ENCODE assay signal across 25 cellular contexts in genomic region chr19:6359517-6359916, GRCh38. TPM values are rescaled to one million over a fixed set of nuclear protein-coding genes. Genes with fewer than 3 reads are reported as not detected.
DNase-seq lines count a peak whose midpoint lies in the region; ATAC-seq, FAIRE-seq and TF ChIP-seq lines count a peak whose summit lies in the region.
"Had no signal": no experiment of that assay in that cellular context is flagged by ENCODE, and none has a peak within 500 bp of the region (broad histone marks: within the 10 kb centered on the region; RNA-seq: fewer than 3 reads in every experiment).

No MANE protein-coding gene starts in this region.

- H2AFZ ChIP-seq in HepG2 (ENCODE audit: low read length), result no peak overlapping the region

- no peaks in the 10 kb centered on the region; a peak in 1 of 5 replicates for H3K27me3 ChIP-seq in HepG2 (ENCODE audit: control insufficient read depth in 1 of 2, insufficient read depth in 2 of 2, low read length in 2 of 2)
- H3K27me3 ChIP-seq: BE2C had no signal

- no peaks in the 10 kb centered on the region for H3K27me3 Mint-ChIP-seq in activated naive CD8-positive, alpha-beta T cell
- H3K27me3 Mint-ChIP-seq in activated naive CD8-positive, alpha-beta T cell treated with anti-CD3 and anti-CD28 coated beads for 36 hours, result no peaks in the 10 kb centered on the region
- no peaks in the 10 kb centered on the region for H3K27me3 Mint-ChIP-seq in activated T-helper 17 cell treated with anti-CD3 and anti-CD28 coated beads, Interleukin-2, amount 50 U/mL, for 72 hours

- POLR2A ChIA-PET in HepG2 (lab: Yijun Ruan, JAX), result interaction anchor here (2.2 to 5.0 kb wide), 2 partner anchors 12 to 66 kb away, joined by 13 to 80 read pairs; partner anchors contain the start of genes ALKBH7 and KHSRP

- no peak for TF ChIP-seq EP300 in HepG2 (IDR thresholded peaks at IDR 0.05; ENCODE audit: low read depth in 2 of 2, low read length in 2 of 2)
- TF ChIP-seq EP300 in HepG2 (CRISPR knock-in tag; IDR thresholded peaks at IDR 0.05; ENCODE audit: borderline replicate concordance), result no peak

- H3K4me1 Mint-ChIP-seq in activated naive CD8-positive, alpha-beta T cell (ENCODE audit: low read depth), result peaks cover 14% of the 10 kb centered on the region
- H3K4me1 Mint-ChIP-seq in activated naive CD8-positive, alpha-beta T cell treated with anti-CD3 and anti-CD28 coated beads for 36 hours, result peaks cover 9% of the 10 kb centered on the region
- peaks cover 6% of the 10 kb centered on the region for H3K4me1 Mint-ChIP-seq in activated T-helper 17 cell treated with anti-CD3 and anti-CD28 coated beads, Interleukin-2, amount 50 U/mL, for 72 hours

- no peak overlapping the region for H3K27ac ChIP-seq in HepG2 (ENCODE audit: extremely low read length, insufficient read depth, low read length)
- H3K27ac ChIP-seq: A549 had no signal

- no peaks in the 10 kb centered on the region for H3K9me3 ChIP-seq in HepG2 (ENCODE audit: low read length)
- H3K9me3 ChIP-seq: A549, BE2C had no signal

- no peaks in the 10 kb centered on the region for H3K9me3 Mint-ChIP-seq in activated naive CD8-positive, alpha-beta T cell (ENCODE audit: low read depth)
- H3K9me3 Mint-ChIP-seq in activated naive CD8-positive, alpha-beta T cell treated with anti-CD3 and anti-CD28 coated beads for 36 hours, result no peaks in the 10 kb centered on the region
- H3K9me3 Mint-ChIP-seq in activated T-helper 17 cell treated with anti-CD3 and anti-CD28 coated beads, Interleukin-2, amount 50 U/mL, for 72 hours, result no peaks in the 10 kb centered on the region

- H3K4me2 ChIP-seq in HepG2 (ENCODE audit: low read depth, low read length), result no peak overlapping the region
- H3K4me2 ChIP-seq: A549 had no signal

- TF ChIP-seq POLR2A in HepG2 (IDR thresholded peaks at IDR 0.05; ENCODE audit: insufficient read depth in 1 of 2, low read depth in 2 of 2, low read length in 2 of 2), result no peak

- H3K79me2 ChIP-seq in HepG2 (ENCODE audit: insufficient read depth, low read length), result peaks cover 5% of the 10 kb centered on the region

- no peak for DNase-seq in activated naive CD8-positive, alpha-beta T cell treated with anti-CD3 and anti-CD28 coated beads for 36 hours
- DNase-seq in HepG2 (ENCODE audit: low spot score), result no peak
- DNase-seq in DMS 273 (lab: John Stamatoyannopoulos, UW; ENCODE audit: unreplicated experiment), result no peak
- DNase-seq: BE2C, DMS 273 treated with DMSO at 0.1 percent for 48 hours, Kasumi-1, NCI-H1694, NCI-H2081, NCI-H2171, NCI-H524 treated with DMSO at 0.1 percent for 48 hours, NCI-H82 had no signal

- 91% methylated on average over 3 of the region's 3 CpGs for WGBS in HepG2 (ENCODE audit: low lambda C conversion rate)

- CTCF ChIA-PET in HepG2 (lab: Yijun Ruan, JAX; ENCODE audit: low intra/inter-chr PET ratio, low total read pairs), result no interaction called here

- no peak for TF ChIP-seq CTCF in HepG2 (CRISPR knock-in tag; IDR thresholded peaks at IDR 0.05)

- no peak overlapping the region for H3K27ac Mint-ChIP-seq in activated naive CD8-positive, alpha-beta T cell
- no peak overlapping the region for H3K27ac Mint-ChIP-seq in activated naive CD8-positive, alpha-beta T cell treated with anti-CD3 and anti-CD28 coated beads for 36 hours
- no peak overlapping the region for H3K27ac Mint-ChIP-seq in activated T-helper 17 cell treated with anti-CD3 and anti-CD28 coated beads, Interleukin-2, amount 50 U/mL, for 72 hours

- H3K36me3 ChIP-seq in HepG2 (replicated peaks in 1 of 2; ENCODE audit: control insufficient read depth in 1 of 2, insufficient read depth in 2 of 2, low read length in 2 of 2), result peaks cover 0 to 3% of the 10 kb centered on the region in 2 experiments; a peak in 1 of 5 replicates

- H4K20me1 ChIP-seq in HepG2 (ENCODE audit: insufficient read depth, low read length), result no peaks in the 10 kb centered on the region

- no peaks in the 10 kb centered on the region for H3K36me3 Mint-ChIP-seq in activated naive CD8-positive, alpha-beta T cell
- H3K36me3 Mint-ChIP-seq in activated naive CD8-positive, alpha-beta T cell treated with anti-CD3 and anti-CD28 coated beads for 36 hours, result peaks cover 18% of the 10 kb centered on the region
- peaks cover 30% of the 10 kb centered on the region for H3K36me3 Mint-ChIP-seq in activated T-helper 17 cell treated with anti-CD3 and anti-CD28 coated beads, Interleukin-2, amount 50 U/mL, for 72 hours (ENCODE audit: low read depth)

- no peak for ATAC-seq in activated T-helper 17 cell treated with anti-CD3 and anti-CD28 coated beads, Interleukin-2, amount 50 U/mL, for 72 hours (replicated peaks)
- ATAC-seq in HepG2 (no peak), HG03108 (IDR thresholded peaks at IDR 0.05; ENCODE audit: unreplicated experiment) (no peak), GM19452 (IDR thresholded peaks at IDR 0.05; ENCODE audit: unreplicated experiment) (no peak)
- ATAC-seq: A549, HCT116, Right ventricle myocardium inferior had no signal

- intact Hi-C loops in HepG2 (cut with micrococcal nuclease; ENCODE audit: unreplicated experiment), result no loop called here

- in situ Hi-C loops in HepG2 (cut with HindIII; ENCODE audit: extremely low pct_ligation_motif_present, low pct_unique_long_range_greater_than_20kb), result no loop called here

- H3K4me3 Mint-ChIP-seq in activated naive CD8-positive, alpha-beta T cell, result peak overlapping the region; percentile 35
- H3K4me3 Mint-ChIP-seq in activated naive CD8-positive, alpha-beta T cell treated with anti-CD3 and anti-CD28 coated beads for 36 hours, result no peak overlapping the region
- peak overlapping the region; percentile 25 for H3K4me3 Mint-ChIP-seq in activated T-helper 17 cell treated with anti-CD3 and anti-CD28 coated beads, Interleukin-2, amount 50 U/mL, for 72 hours

- peaks cover 27% of the 10 kb centered on the region for H3K4me1 ChIP-seq in HepG2 (ENCODE audit: insufficient read depth, low read length)
- H3K4me1 ChIP-seq: BE2C had no signal

- BruUV-seq in HepG2 (replicated peaks; lab: Mats Ljungman, UMichigan), result no TSS peak

- H3K9ac ChIP-seq in HepG2 (ENCODE audit: insufficient read depth, low read depth, low read length), result no peak overlapping the region

- H3K4me3 ChIP-seq in HepG2 (replicated peaks in 1 of 3; ENCODE audit: insufficient read depth in 1 of 3, low read depth in 2 of 3, low read length in 3 of 3), result no peak overlapping the region
- H3K4me3 ChIP-seq: A549 had no signal

- TF ChIP-seq RAD21 in HepG2 (CRISPR knock-in tag; IDR thresholded peaks at IDR 0.05), result no peak

- no peak for FAIRE-seq in HepG2 (lab: Jason Lieb, UNC)
- FAIRE-seq: A549, GM12891, H1, RCC 7860 had no signal

RNA-seq across cellular contexts. Expression of gene CLPP, which starts 1.8 kb away (rescaled TPM):
- total RNA-seq in activated naive CD8-positive, alpha-beta T cell treated with anti-CD3 and anti-CD28 coated beads for 36 hours, result 100 to 1,000 TPM; 194 to 196 TPM
- total RNA-seq in activated T-helper 17 cell treated with anti-CD3 and anti-CD28 coated beads, Interleukin-2, amount 50 U/mL, for 72 hours, result 100 to 1,000 TPM; 153 to 217 TPM
- total RNA-seq in HepG2 (2016; rRNA removed; fragmentation: Illumina TruSeq; extraction: Trizol), result 45.3 and 46.6 TPM in 2 replicates
- total RNA-seq in HepG2 (2016; cell fraction: cytosol; rRNA removed; fragmentation: Illumina TruSeq; extraction: Trizol; ENCODE audit: low read depth), result 152 and 166 TPM in 2 replicates
- total RNA-seq in HepG2 (2016; cell fraction: insoluble cytoplasmic fraction; rRNA removed; fragmentation: Illumina TruSeq; extraction: Trizol), result 32.9 and 56.9 TPM in 2 replicates
- 107 and 109 TPM in 2 replicates for total RNA-seq in HepG2 (2016; cell fraction: membrane; rRNA removed; fragmentation: Illumina TruSeq; extraction: Trizol)
- 20.2 and 28.2 TPM in 2 replicates for total RNA-seq in HepG2 (2016; cell fraction: nucleus; rRNA removed; fragmentation: Illumina TruSeq; extraction: Trizol)
- polyA plus RNA-seq in HepG2 (2011; rRNA removed), result 68.4 and 72.3 TPM in 2 replicates
- 91.9 and 175 TPM in 2 replicates for polyA plus RNA-seq in HepG2 (2011; cell fraction: cytosol; rRNA removed)
- 80.6 and 81.0 TPM in 2 replicates for polyA plus RNA-seq in HepG2 (2011; cell fraction: nucleus; rRNA removed)
- 42.1 and 53.9 TPM in 2 replicates for polyA plus RNA-seq in HepG2 (2012)
- 192 and 215 TPM in 2 replicates for polyA plus RNA-seq in HepG2 (2016; cell fraction: cytosol; fragmentation: Illumina TruSeq; extraction: Trizol; ENCODE audit: low read depth)
- 50.0 and 71.7 TPM in 2 replicates for polyA plus RNA-seq in HepG2 (2016; cell fraction: insoluble cytoplasmic fraction; fragmentation: Illumina TruSeq; extraction: Trizol; ENCODE audit: low read depth)
- polyA plus RNA-seq in HepG2 (2016; cell fraction: membrane; fragmentation: Illumina TruSeq; extraction: Trizol; ENCODE audit: low read depth), result 128 TPM in 2 replicates
- 47.5 and 49.3 TPM in 2 replicates for polyA plus RNA-seq in HepG2 (2016; cell fraction: nucleus; fragmentation: Illumina TruSeq; extraction: Trizol; ENCODE audit: insufficient read depth, low read depth)
- 74.2 and 90.7 TPM in 2 replicates for polyA minus RNA-seq in HepG2 (2011; rRNA and poly(A)+ RNA removed; ENCODE audit: low replicate concordance)
- 19.5 and 26.8 TPM in 2 replicates for polyA minus RNA-seq in HepG2 (2011; cell fraction: cytosol; rRNA and poly(A)+ RNA removed)
- polyA minus RNA-seq in HepG2 (2011; cell fraction: nucleus; rRNA and poly(A)+ RNA removed), result 6.1 and 7.1 TPM in 2 replicates

RNA-seq across cellular contexts. Expression of gene ALKBH7, which starts 13.1 kb away (rescaled TPM):
- total RNA-seq in activated naive CD8-positive, alpha-beta T cell treated with anti-CD3 and anti-CD28 coated beads for 36 hours, result 10 to 100 TPM; 26.7 to 29.6 TPM
- total RNA-seq in activated T-helper 17 cell treated with anti-CD3 and anti-CD28 coated beads, Interleukin-2, amount 50 U/mL, for 72 hours, result 10 to 100 TPM; 41.1 to 69.7 TPM
- total RNA-seq in HepG2 (2016; rRNA removed; fragmentation: Illumina TruSeq; extraction: Trizol), result 45.9 and 48.3 TPM in 2 replicates
- total RNA-seq in HepG2 (2016; cell fraction: cytosol; rRNA removed; fragmentation: Illumina TruSeq; extraction: Trizol; ENCODE audit: low read depth), result 30.9 and 31.3 TPM in 2 replicates
- 51.6 and 55.7 TPM in 2 replicates for total RNA-seq in HepG2 (2016; cell fraction: insoluble cytoplasmic fraction; rRNA removed; fragmentation: Illumina TruSeq; extraction: Trizol)
- 41.9 and 45.4 TPM in 2 replicates for total RNA-seq in HepG2 (2016; cell fraction: membrane; rRNA removed; fragmentation: Illumina TruSeq; extraction: Trizol)
- 18.3 and 18.4 TPM in 2 replicates for total RNA-seq in HepG2 (2016; cell fraction: nucleus; rRNA removed; fragmentation: Illumina TruSeq; extraction: Trizol)
- polyA plus RNA-seq in HepG2 (2011; rRNA removed), result 29.6 and 36.8 TPM in 2 replicates
- 29.3 and 56.9 TPM in 2 replicates for polyA plus RNA-seq in HepG2 (2011; cell fraction: cytosol; rRNA removed)
- 20.4 and 21.6 TPM in 2 replicates for polyA plus RNA-seq in HepG2 (2011; cell fraction: nucleus; rRNA removed)
- polyA plus RNA-seq in HepG2 (2012), result 21.7 and 27.2 TPM in 2 replicates
- polyA plus RNA-seq in HepG2 (2016; cell fraction: cytosol; fragmentation: Illumina TruSeq; extraction: Trizol; ENCODE audit: low read depth), result 24.1 and 27.0 TPM in 2 replicates
- polyA plus RNA-seq in HepG2 (2016; cell fraction: insoluble cytoplasmic fraction; fragmentation: Illumina TruSeq; extraction: Trizol; ENCODE audit: low read depth), result 36.2 and 37.8 TPM in 2 replicates
- 30.0 and 31.3 TPM in 2 replicates for polyA plus RNA-seq in HepG2 (2016; cell fraction: membrane; fragmentation: Illumina TruSeq; extraction: Trizol; ENCODE audit: low read depth)
- 23.5 and 29.2 TPM in 2 replicates for polyA plus RNA-seq in HepG2 (2016; cell fraction: nucleus; fragmentation: Illumina TruSeq; extraction: Trizol; ENCODE audit: insufficient read depth, low read depth)
- 6.0 and 18.9 TPM in 2 replicates for polyA minus RNA-seq in HepG2 (2011; rRNA and poly(A)+ RNA removed; ENCODE audit: low replicate concordance)
- 11.2 and 13.7 TPM in 2 replicates for polyA minus RNA-seq in HepG2 (2011; cell fraction: cytosol; rRNA and poly(A)+ RNA removed)
- 3.2 and 4.4 TPM in 2 replicates for polyA minus RNA-seq in HepG2 (2011; cell fraction: nucleus; rRNA and poly(A)+ RNA removed)

RNA-seq across cellular contexts. Expression of gene PSPN, which starts 16.2 kb away (rescaled TPM):
- total RNA-seq in activated naive CD8-positive, alpha-beta T cell treated with anti-CD3 and anti-CD28 coated beads for 36 hours, result 1 to 10 TPM in 1 of 2 experiments, under 1 TPM in 1; 0.92 to 1.2 TPM
- total RNA-seq in activated T-helper 17 cell treated with anti-CD3 and anti-CD28 coated beads, Interleukin-2, amount 50 U/mL, for 72 hours, result 1 to 10 TPM; 1.9 to 2.8 TPM
- total RNA-seq in HepG2 (2016; rRNA removed; fragmentation: Illumina TruSeq; extraction: Trizol), result 0.95 and 1.1 TPM in 2 replicates
- total RNA-seq in HepG2 (2016; cell fraction: cytosol; rRNA removed; fragmentation: Illumina TruSeq; extraction: Trizol; ENCODE audit: low read depth), result 0.18 and 0.20 TPM in 2 replicates
- 1.1 TPM in 2 replicates for total RNA-seq in HepG2 (2016; cell fraction: insoluble cytoplasmic fraction; rRNA removed; fragmentation: Illumina TruSeq; extraction: Trizol)
- 0.48 and 0.65 TPM in 2 replicates for total RNA-seq in HepG2 (2016; cell fraction: membrane; rRNA removed; fragmentation: Illumina TruSeq; extraction: Trizol)
- total RNA-seq in HepG2 (2016; cell fraction: nucleus; rRNA removed; fragmentation: Illumina TruSeq; extraction: Trizol), result 0.72 and 0.84 TPM in 2 replicates
- polyA plus RNA-seq in HepG2 (2011; rRNA removed), result 0.69 and 0.98 TPM in 2 replicates
- 0.68 and 0.69 TPM in 2 replicates for polyA plus RNA-seq in HepG2 (2011; cell fraction: cytosol; rRNA removed)
- polyA plus RNA-seq in HepG2 (2011; cell fraction: nucleus; rRNA removed), result 2.0 and 2.1 TPM in 2 replicates
- 0.44 and 0.88 TPM in 2 replicates for polyA plus RNA-seq in HepG2 (2012)
- polyA plus RNA-seq in HepG2 (2016; cell fraction: cytosol; fragmentation: Illumina TruSeq; extraction: Trizol; ENCODE audit: low read depth), result 0.12 TPM in 2 replicates
- 1.1 and 1.8 TPM in 2 replicates for polyA plus RNA-seq in HepG2 (2016; cell fraction: insoluble cytoplasmic fraction; fragmentation: Illumina TruSeq; extraction: Trizol; ENCODE audit: low read depth)
- 0.45 TPM in 2 replicates for polyA plus RNA-seq in HepG2 (2016; cell fraction: membrane; fragmentation: Illumina TruSeq; extraction: Trizol; ENCODE audit: low read depth)
- 2.0 TPM in 2 replicates for polyA plus RNA-seq in HepG2 (2016; cell fraction: nucleus; fragmentation: Illumina TruSeq; extraction: Trizol; ENCODE audit: insufficient read depth, low read depth)
- polyA minus RNA-seq in HepG2 (2011; rRNA and poly(A)+ RNA removed; ENCODE audit: low replicate concordance), result 2.0 and 2.9 TPM in 2 replicates
- polyA minus RNA-seq in HepG2 (2011; cell fraction: cytosol; rRNA and poly(A)+ RNA removed), result 1.3 and 1.8 TPM in 2 replicates
- 1.2 and 1.3 TPM in 2 replicates for polyA minus RNA-seq in HepG2 (2011; cell fraction: nucleus; rRNA and poly(A)+ RNA removed)

RNA-seq across cellular contexts. Expression of gene ACER1, which starts 26.1 kb away (rescaled TPM):
- not detected for total RNA-seq in activated naive CD8-positive, alpha-beta T cell treated with anti-CD3 and anti-CD28 coated beads for 36 hours
- not detected for total RNA-seq in activated T-helper 17 cell treated with anti-CD3 and anti-CD28 coated beads, Interleukin-2, amount 50 U/mL, for 72 hours
- not detected in 2 replicates for total RNA-seq in HepG2 (2016; rRNA removed; fragmentation: Illumina TruSeq; extraction: Trizol)
- not detected in 2 replicates for total RNA-seq in HepG2 (2016; cell fraction: cytosol; rRNA removed; fragmentation: Illumina TruSeq; extraction: Trizol; ENCODE audit: low read depth)
- total RNA-seq in HepG2 (2016; cell fraction: insoluble cytoplasmic fraction; rRNA removed; fragmentation: Illumina TruSeq; extraction: Trizol), result not detected in 2 replicates
- total RNA-seq in HepG2 (2016; cell fraction: membrane; rRNA removed; fragmentation: Illumina TruSeq; extraction: Trizol), result not detected in 2 replicates
- total RNA-seq in HepG2 (2016; cell fraction: nucleus; rRNA removed; fragmentation: Illumina TruSeq; extraction: Trizol), result not detected in 2 replicates
- not detected in 2 replicates for polyA plus RNA-seq in HepG2 (2011; rRNA removed)
- not detected in 2 replicates for polyA plus RNA-seq in HepG2 (2011; cell fraction: cytosol; rRNA removed)
- not detected in 2 replicates for polyA plus RNA-seq in HepG2 (2011; cell fraction: nucleus; rRNA removed)
- not detected in 2 replicates for polyA plus RNA-seq in HepG2 (2012)
- not detected in 2 replicates for polyA plus RNA-seq in HepG2 (2016; cell fraction: cytosol; fragmentation: Illumina TruSeq; extraction: Trizol; ENCODE audit: low read depth)
- polyA plus RNA-seq in HepG2 (2016; cell fraction: insoluble cytoplasmic fraction; fragmentation: Illumina TruSeq; extraction: Trizol; ENCODE audit: low read depth), result not detected in 2 replicates
- not detected in 2 replicates for polyA plus RNA-seq in HepG2 (2016; cell fraction: membrane; fragmentation: Illumina TruSeq; extraction: Trizol; ENCODE audit: low read depth)
- polyA plus RNA-seq in HepG2 (2016; cell fraction: nucleus; fragmentation: Illumina TruSeq; extraction: Trizol; ENCODE audit: insufficient read depth, low read depth), result not detected in 2 replicates
- not detected in 2 replicates for polyA minus RNA-seq in HepG2 (2011; rRNA and poly(A)+ RNA removed; ENCODE audit: low replicate concordance)
- not detected in 2 replicates for polyA minus RNA-seq in HepG2 (2011; cell fraction: cytosol; rRNA and poly(A)+ RNA removed)
- not detected in 2 replicates for polyA minus RNA-seq in HepG2 (2011; cell fraction: nucleus; rRNA and poly(A)+ RNA removed)
- total RNA-seq: G401, H1, MCF 10A, OCI-LY7, Right ventricle myocardium inferior, SK-MEL-5 had no signal
- polyA plus RNA-seq: A549 had no signal

RNA-seq across cellular contexts. Expression of gene GTF2F1, which starts 33.4 kb away (rescaled TPM):
- 10 to 100 TPM; 72.2 to 72.7 TPM for total RNA-seq in activated naive CD8-positive, alpha-beta T cell treated with anti-CD3 and anti-CD28 coated beads for 36 hours
- total RNA-seq in activated T-helper 17 cell treated with anti-CD3 and anti-CD28 coated beads, Interleukin-2, amount 50 U/mL, for 72 hours, result 10 to 100 TPM; 53.8 to 56.1 TPM
- 30.7 and 34.1 TPM in 2 replicates for total RNA-seq in HepG2 (2016; rRNA removed; fragmentation: Illumina TruSeq; extraction: Trizol)
- 6.6 and 7.5 TPM in 2 replicates for total RNA-seq in HepG2 (2016; cell fraction: cytosol; rRNA removed; fragmentation: Illumina TruSeq; extraction: Trizol; ENCODE audit: low read depth)
- total RNA-seq in HepG2 (2016; cell fraction: insoluble cytoplasmic fraction; rRNA removed; fragmentation: Illumina TruSeq; extraction: Trizol), result 29.0 and 34.4 TPM in 2 replicates
- total RNA-seq in HepG2 (2016; cell fraction: membrane; rRNA removed; fragmentation: Illumina TruSeq; extraction: Trizol), result 16.5 and 20.0 TPM in 2 replicates
- total RNA-seq in HepG2 (2016; cell fraction: nucleus; rRNA removed; fragmentation: Illumina TruSeq; extraction: Trizol), result 14.6 and 16.4 TPM in 2 replicates
- polyA plus RNA-seq in HepG2 (2011; rRNA removed), result 26.0 and 27.8 TPM in 2 replicates
- 32.7 and 42.5 TPM in 2 replicates for polyA plus RNA-seq in HepG2 (2011; cell fraction: cytosol; rRNA removed)
- polyA plus RNA-seq in HepG2 (2011; cell fraction: nucleus; rRNA removed), result 26.0 and 28.8 TPM in 2 replicates
- 27.7 and 33.9 TPM in 2 replicates for polyA plus RNA-seq in HepG2 (2012)
- polyA plus RNA-seq in HepG2 (2016; cell fraction: cytosol; fragmentation: Illumina TruSeq; extraction: Trizol; ENCODE audit: low read depth), result 10.1 and 10.5 TPM in 2 replicates
- 48.2 and 57.9 TPM in 2 replicates for polyA plus RNA-seq in HepG2 (2016; cell fraction: insoluble cytoplasmic fraction; fragmentation: Illumina TruSeq; extraction: Trizol; ENCODE audit: low read depth)
- 16.8 and 18.4 TPM in 2 replicates for polyA plus RNA-seq in HepG2 (2016; cell fraction: membrane; fragmentation: Illumina TruSeq; extraction: Trizol; ENCODE audit: low read depth)
- polyA plus RNA-seq in HepG2 (2016; cell fraction: nucleus; fragmentation: Illumina TruSeq; extraction: Trizol; ENCODE audit: insufficient read depth, low read depth), result 54.2 and 60.4 TPM in 2 replicates
- 28.2 and 31.6 TPM in 2 replicates for polyA minus RNA-seq in HepG2 (2011; rRNA and poly(A)+ RNA removed; ENCODE audit: low replicate concordance)
- 20.6 and 23.2 TPM in 2 replicates for polyA minus RNA-seq in HepG2 (2011; cell fraction: cytosol; rRNA and poly(A)+ RNA removed)
- 11.4 and 11.5 TPM in 2 replicates for polyA minus RNA-seq in HepG2 (2011; cell fraction: nucleus; rRNA and poly(A)+ RNA removed)
